In genomic region chr4:76813070-76813469, GRCh38 we compare ENCODE assay signal across 25 cellular contexts.
"Had no signal": no experiment of that assay in that cellular context is flagged by ENCODE, and none has a peak within 500 bp of the region (broad histone marks: within the 10 kb centered on the region; RNA-seq: fewer than 3 reads in every experiment).

No MANE protein-coding gene starts in this region.

- FAIRE-seq: urothelium cell line had no signal

- H3K27ac ChIP-seq: ascending aorta, cardiac muscle cell, thoracic aorta had no signal

- H3K4me3 ChIP-seq: ascending aorta, cardiac muscle cell, gastroesophageal sphincter, lung, thoracic aorta had no signal

- H3K36me3 ChIP-seq: ascending aorta, cardiac muscle cell, gastroesophageal sphincter, thoracic aorta had no signal

- ATAC-seq: effector memory CD8-positive, alpha-beta T cell; gastroesophageal sphincter; left lobe of liver; stimulated activated effector memory CD8-positive, alpha-beta T cell treated with anti-CD3 and anti-CD28 coated beads, Interleukin-12 subunit alpha, Interleukin-12 subunit beta, amount 100 ng/mL, for 72 hours; T-helper 17 cell had no signal

- H3K27me3 ChIP-seq: ascending aorta, cardiac muscle cell, gastroesophageal sphincter had no signal

- H3K9me3 ChIP-seq: ascending aorta had no signal

- DNase-seq: activated CD4-positive, alpha-beta memory T cell treated with anti-CD3 and anti-CD28 coated beads, Interleukin-2, amount 10 ng/mL, durations not matched to agents 7 days and 5 days; activated CD4-positive, alpha-beta T cell treated with anti-CD3 and anti-CD28 coated beads, Interleukin-2, amount 10 ng/mL, durations not matched to agents 24 days and 14 days; activated CD4-positive, CD25-positive, alpha-beta regulatory T cell treated with anti-CD3 and anti-CD28 coated beads, Interleukin-2, amount 50 U/mL, for 72 hours; activated CD8-positive, alpha-beta memory T cell treated with anti-CD3 and anti-CD28 coated beads, Interleukin-2, amount 50 U/mL, for 48 hours; activated gamma-delta T cell; activated naive CD4-positive, alpha-beta T cell treated with anti-CD3 and anti-CD28 coated beads, Interleukin-2, amount 10 ng/mL, durations not matched to agents 7 days and 5 days; activated naive CD8-positive, alpha-beta T cell treated with anti-CD3 and anti-CD28 coated beads, Interleukin-2, amount 10 ng/mL, durations not matched to agents 7 days and 5 days; activated T-cell treated with anti-CD3 and anti-CD28 coated beads, Interleukin-2, amount 50 U/mL, for 24 hours; cortex of kidney; effector memory CD8-positive, alpha-beta T cell; kidney glomerular epithelial cell; naive B cell; posterior cingulate gyrus; stimulated activated CD4-positive, alpha-beta T cell treated with anti-CD3 and anti-CD28 coated beads, Interleukin-4, amount 100 ng/mL, for 24 hours; T-helper 17 cell; T1000; trophoblast cell had no signal
